In the genomic region with DNA sequence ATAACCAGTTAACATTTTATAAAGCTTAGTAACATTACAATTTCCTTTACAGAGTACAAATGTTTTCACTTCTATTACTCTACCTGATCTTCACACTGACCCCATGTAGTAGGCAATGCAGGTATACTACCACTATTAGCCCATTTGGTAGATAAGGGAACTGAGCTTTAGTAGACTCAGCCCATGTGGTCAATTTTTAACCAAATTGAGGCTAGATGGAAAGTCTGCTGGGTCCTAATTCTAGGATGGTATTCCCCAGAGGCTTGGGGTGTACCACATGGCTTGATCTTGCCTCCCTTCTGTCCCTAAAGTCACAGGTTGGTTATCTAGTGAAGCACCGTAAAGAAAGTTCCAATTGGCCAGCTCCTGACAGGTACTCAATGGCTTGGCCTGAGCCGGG, we compare ENCODE assay signal across 1 cellular context.
TF ChIP-seq lines count a peak whose summit lies in the region.

No MANE protein-coding gene starts in this region.

TF ChIP-seq in GM12878, 131 proteins besides CTCF, POLR2A, EP300 and RAD21 (continued from another document):
- TF ChIP-seq POLR2AphosphoS2 (IDR thresholded peaks at IDR 0.05; ENCODE audit: low read depth, low read length), result no peak
- TF ChIP-seq ASH2L (IDR thresholded peaks at IDR 0.05; ENCODE audit: borderline replicate concordance, low read depth), result no peak
- TF ChIP-seq IRF3 (IDR thresholded peaks at IDR 0.05), result no peak
- TF ChIP-seq PAX8 (IDR thresholded peaks at IDR 0.05), result no peak
- TF ChIP-seq TCF7 (IDR thresholded peaks at IDR 0.05; ENCODE audit: borderline replicate concordance), result no peak
TF ChIP-seq in GM12878: peak in this region for 18.
